23 cellular contexts compared by ENCODE assay signal in the genomic region with DNA sequence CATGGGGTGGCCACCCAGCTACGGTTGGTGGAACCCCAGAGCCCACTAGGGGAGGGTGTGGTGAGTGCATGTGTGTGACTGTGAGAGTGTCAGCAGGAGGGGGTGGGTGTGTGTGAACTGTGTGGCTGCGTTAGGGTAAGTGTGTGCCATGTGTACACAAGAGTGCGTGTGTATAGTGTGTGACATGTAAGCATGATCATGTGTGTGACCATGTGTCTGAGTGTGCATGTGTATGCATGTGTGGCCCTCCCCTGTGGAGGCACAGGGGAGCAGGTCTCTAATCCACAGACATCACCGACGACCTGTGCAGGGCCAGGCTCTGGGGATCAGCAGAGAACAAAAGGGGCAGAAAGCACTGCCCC. TPM values are rescaled to one million over a fixed set of nuclear protein-coding genes. Genes with fewer than 3 reads are reported as not detected.
DNase-seq lines count a peak whose midpoint lies in the region; ATAC-seq, FAIRE-seq and TF ChIP-seq lines count a peak whose summit lies in the region.
"Had no signal": no experiment of that assay in that cellular context is flagged by ENCODE, and none has a peak within 500 bp of the region (broad histone marks: within the 10 kb centered on the region; RNA-seq: fewer than 3 reads in every experiment).

No MANE protein-coding gene starts in this region.

- intact Hi-C loops in HepG2 (cut with micrococcal nuclease; ENCODE audit: unreplicated experiment): no loop called here
- intact Hi-C loops in mucosa of descending colon (cut with DNase I, micrococcal nuclease): no loop called here

- H3K4me3 ChIP-seq in HepG2 (replicated peaks in 1 of 3; ENCODE audit: insufficient read depth in 1 of 3, low read depth in 2 of 3, low read length in 3 of 3) (no peak overlapping the region), trophoblast cell (ENCODE audit: low read depth, low read length) (no peak overlapping the region), mucosa of descending colon (no peak overlapping the region)
- H3K4me3 ChIP-seq: MG63 had no signal

- WGBS in HepG2 (ENCODE audit: low lambda C conversion rate): 0% methylated on average over 5 of the region's 5 CpGs
- WGBS in trophoblast cell (ENCODE audit: extremely low coverage, insufficient coverage, insufficient read length): no CpG with 5 or more reads among the region's 5 CpGs

- BruUV-seq in HepG2 (replicated peaks; lab: Mats Ljungman, UMichigan): no TSS peak

- FAIRE-seq in HepG2 (lab: Jason Lieb, UNC): no peak
- FAIRE-seq: D721Med, GM19239, H54 had no signal

- in situ Hi-C loops in HepG2 (cut with HindIII; ENCODE audit: extremely low pct_ligation_motif_present, low pct_unique_long_range_greater_than_20kb): loop anchor here (10.0 kb wide), 1 partner anchor 179 kb away; no protein-coding TSS in a partner anchor

- H2BK5ac ChIP-seq in trophoblast cell (ENCODE audit: low read depth, low read length, poor library complexity): no peak overlapping the region

- CTCF ChIA-PET in HepG2 (lab: Yijun Ruan, JAX; ENCODE audit: low intra/inter-chr PET ratio, low total read pairs): no interaction called here

- TF ChIP-seq POLR2A in HepG2 (IDR thresholded peaks at IDR 0.05; ENCODE audit: insufficient read depth in 1 of 2, low read depth in 2 of 2, low read length in 2 of 2): no peak

- H3K36me3 ChIP-seq in HepG2 (replicated peaks in 1 of 2; ENCODE audit: control insufficient read depth in 1 of 2, insufficient read depth in 2 of 2, low read length in 2 of 2): no peaks in the 10 kb centered on the region
- H3K36me3 ChIP-seq in trophoblast cell (ENCODE audit: control insufficient read depth in 1 of 2, insufficient read depth in 2 of 2, low read length in 2 of 2): no peaks in the 10 kb centered on the region
- no peaks in the 10 kb centered on the region for H3K36me3 ChIP-seq in mucosa of descending colon (ENCODE audit: low read depth)
- H3K36me3 ChIP-seq: MG63 had no signal

- no peak overlapping the region for H2BK120ac ChIP-seq in trophoblast cell (ENCODE audit: insufficient read depth, low read length, poor library complexity)

- H3K4ac ChIP-seq in trophoblast cell (ENCODE audit: low read depth, low read length): no peak overlapping the region

- H3K9me3 ChIP-seq in HepG2 (ENCODE audit: low read length) (no peaks in the 10 kb centered on the region), trophoblast cell (ENCODE audit: insufficient read depth, low read depth, low read length) (peaks cover 3% of the 10 kb centered on the region), mucosa of descending colon (no peaks in the 10 kb centered on the region)
- H3K9me3 ChIP-seq: MG63 had no signal

- H3K27me3 ChIP-seq in HepG2 (ENCODE audit: control insufficient read depth in 1 of 2, insufficient read depth in 2 of 2, low read length in 2 of 2): peaks cover 9 to 44% of the 10 kb centered on the region in 2 experiments; a peak in 3 of 5 replicates
- H3K27me3 ChIP-seq in trophoblast cell (ENCODE audit: insufficient read depth, low read length): no peaks in the 10 kb centered on the region

- H3K79me2 ChIP-seq in HepG2 (ENCODE audit: insufficient read depth, low read length) (no peaks in the 10 kb centered on the region), trophoblast cell (ENCODE audit: control insufficient read depth, insufficient read depth, low read length, poor library complexity) (no peaks in the 10 kb centered on the region)

- H3K9ac ChIP-seq in HepG2 (ENCODE audit: insufficient read depth, low read depth, low read length): no peak overlapping the region
- no peak overlapping the region for H3K9ac ChIP-seq in trophoblast cell (ENCODE audit: low read length)

- no peak overlapping the region for H4K12ac ChIP-seq in trophoblast cell (ENCODE audit: low read depth, low read length)

- H3K79me1 ChIP-seq in trophoblast cell (ENCODE audit: low read length): no peaks in the 10 kb centered on the region

- H3K4me2 ChIP-seq in HepG2 (ENCODE audit: low read depth, low read length) (no peak overlapping the region), trophoblast cell (ENCODE audit: low read length) (no peak overlapping the region)

- H4K8ac ChIP-seq in trophoblast cell (ENCODE audit: low read depth, low read length): no peak overlapping the region

- no peak overlapping the region for H2BK12ac ChIP-seq in trophoblast cell (ENCODE audit: low read length)

- no peaks in the 10 kb centered on the region for H4K20me1 ChIP-seq in HepG2 (ENCODE audit: insufficient read depth, low read length)

- DNase-seq in activated effector memory CD4-positive, alpha-beta T cell treated with anti-CD3 and anti-CD28 coated beads, Interleukin-2, amount 50 U/mL, for 16 hours: peak; percentile 45
- no peak for DNase-seq in activated effector memory CD4-positive, alpha-beta T cell treated with Interleukin-2 at 50 U/mL for 16 hours
- DNase-seq in HepG2 (ENCODE audit: low spot score) (no peak), trophoblast cell (no peak), NCI-H69 (lab: John Stamatoyannopoulos, UW) (no peak), mucosa of descending colon (no peak)
- DNase-seq: ACHN; IMR-90; KG1; MG63; NCI-H1105 treated with DMSO at 0.1 percent for 48 hours; NCI-H146; NCI-H1930; NCI-H2107; NCI-H524; NCI-H82; NK-92 treated with Interleukin-12 subunit alpha and Interleukin-12 subunit beta, amount 100 ng/mL, for 24 hours; PC-3 had no signal

- TF ChIP-seq EP300 in HepG2 (IDR thresholded peaks at IDR 0.05; ENCODE audit: low read depth in 2 of 2, low read length in 2 of 2) (no peak), HepG2 (CRISPR knock-in tag; IDR thresholded peaks at IDR 0.05; ENCODE audit: borderline replicate concordance) (no peak)

- no peak overlapping the region for H3K18ac ChIP-seq in trophoblast cell (ENCODE audit: low read length)

- no peak overlapping the region for H4K91ac ChIP-seq in trophoblast cell (ENCODE audit: low read depth, low read length)

- H3K4me1 ChIP-seq in HepG2 (ENCODE audit: insufficient read depth, low read length) (0 out of 2 replicates have a peak, but pooled peaks cover 9% of the 10 kb centered on the region), trophoblast cell (ENCODE audit: control insufficient read depth in 1 of 2, insufficient read depth in 2 of 2, low read length in 2 of 2) (peaks cover 0 to 2% of the 10 kb centered on the region in 2 experiments), mucosa of descending colon (ENCODE audit: low read depth) (peaks cover 5% of the 10 kb centered on the region)

- POLR2A ChIA-PET in HepG2 (lab: Yijun Ruan, JAX): no interaction called here

- TF ChIP-seq CTCF in HepG2 (CRISPR knock-in tag; IDR thresholded peaks at IDR 0.05) (no peak), mucosa of descending colon (IDR thresholded peaks at IDR 0.05) (no peak)

- TF ChIP-seq RAD21 in HepG2 (CRISPR knock-in tag; IDR thresholded peaks at IDR 0.05): no peak

- no peak for ATAC-seq in HepG2
- ATAC-seq in GM21526 (IDR thresholded peaks at IDR 0.05; ENCODE audit: low FRiP score, unreplicated experiment): no peak
- ATAC-seq in mucosa of descending colon: no peak
- ATAC-seq: PC-3 had no signal

- H2AFZ ChIP-seq in HepG2 (ENCODE audit: low read length): no peak overlapping the region
- H2AFZ ChIP-seq in trophoblast cell (ENCODE audit: insufficient read depth, low read length, poor library complexity): no peak overlapping the region

- no peak overlapping the region for H3K27ac ChIP-seq in HepG2 (ENCODE audit: extremely low read length, insufficient read depth, low read length)
- no peak overlapping the region for H3K27ac ChIP-seq in trophoblast cell (ENCODE audit: low read depth, low read length)
- H3K27ac ChIP-seq: 22Rv1 had no signal

- H3K23ac ChIP-seq in trophoblast cell (ENCODE audit: low read length): peak overlapping the region; percentile 13

- H3K14ac ChIP-seq in trophoblast cell (ENCODE audit: low read length): no peak overlapping the region

- no peak overlapping the region for H2AK5ac ChIP-seq in trophoblast cell (ENCODE audit: low read length)

TF ChIP-seq in HepG2, 621 proteins besides CTCF, POLR2A, EP300 and RAD21 (continues in another document):
- TF ChIP-seq, protein P1, sequence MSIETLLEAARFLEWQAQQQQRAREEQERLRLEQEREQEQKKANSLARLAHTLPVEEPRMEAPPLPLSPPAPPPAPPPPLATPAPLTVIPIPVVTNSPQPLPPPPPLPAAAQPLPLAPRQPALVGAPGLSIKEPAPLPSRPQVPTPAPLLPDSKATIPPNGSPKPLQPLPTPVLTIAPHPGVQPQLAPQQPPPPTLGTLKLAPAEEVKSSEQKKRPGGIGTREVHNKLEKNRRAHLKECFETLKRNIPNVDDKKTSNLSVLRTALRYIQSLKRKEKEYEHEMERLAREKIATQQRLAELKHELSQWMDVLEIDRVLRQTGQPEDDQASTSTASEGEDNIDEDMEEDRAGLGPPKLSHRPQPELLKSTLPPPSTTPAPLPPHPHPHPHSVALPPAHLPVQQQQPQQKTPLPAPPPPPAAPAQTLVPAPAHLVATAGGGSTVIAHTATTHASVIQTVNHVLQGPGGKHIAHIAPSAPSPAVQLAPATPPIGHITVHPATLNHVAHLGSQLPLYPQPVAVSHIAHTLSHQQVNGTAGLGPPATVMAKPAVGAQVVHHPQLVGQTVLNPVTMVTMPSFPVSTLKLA (IDR thresholded peaks at IDR 0.05): peak; percentile 74

RNA-seq across cellular contexts. Expression of gene CFAP46, which starts 3.5 kb away (rescaled TPM):
- total RNA-seq in HepG2 (2016; rRNA removed; fragmentation: Illumina TruSeq; extraction: Trizol) (0.74 and 0.84 TPM in 2 replicates), mucosa of descending colon (1 to 10 TPM in 1 of 3 donors, under 1 TPM in 1, not detected in 1; 0.78 to 1.0 TPM)
- not detected in 2 replicates for total RNA-seq in HepG2 (2016; cell fraction: cytosol; rRNA removed; fragmentation: Illumina TruSeq; extraction: Trizol; ENCODE audit: low read depth)
- 0.87 and 1.1 TPM in 2 replicates for total RNA-seq in HepG2 (2016; cell fraction: insoluble cytoplasmic fraction; rRNA removed; fragmentation: Illumina TruSeq; extraction: Trizol)
- total RNA-seq in HepG2 (2016; cell fraction: membrane; rRNA removed; fragmentation: Illumina TruSeq; extraction: Trizol): 0.21 and 0.34 TPM in 2 replicates
- total RNA-seq in HepG2 (2016; cell fraction: nucleus; rRNA removed; fragmentation: Illumina TruSeq; extraction: Trizol): 0.53 and 1.3 TPM in 2 replicates
- 0.10 and 0.24 TPM in 2 replicates for polyA plus RNA-seq in HepG2 (2011; rRNA removed)
- 0.13 and 0.19 TPM in 2 replicates for polyA plus RNA-seq in HepG2 (2011; cell fraction: cytosol; rRNA removed)
- 0.05 and 0.27 TPM in 2 replicates for polyA plus RNA-seq in HepG2 (2011; cell fraction: nucleus; rRNA removed)
- 0.12 and 0.16 TPM in 2 replicates for polyA plus RNA-seq in HepG2 (2012)
- 0.18 and 0.26 TPM in 2 replicates for polyA plus RNA-seq in HepG2 (2016; cell fraction: cytosol; fragmentation: Illumina TruSeq; extraction: Trizol; ENCODE audit: low read depth)
- polyA plus RNA-seq in HepG2 (2016; cell fraction: insoluble cytoplasmic fraction; fragmentation: Illumina TruSeq; extraction: Trizol; ENCODE audit: low read depth): 0.86 and 1.2 TPM in 2 replicates
- polyA plus RNA-seq in HepG2 (2016; cell fraction: membrane; fragmentation: Illumina TruSeq; extraction: Trizol; ENCODE audit: low read depth): 0.33 and 0.34 TPM in 2 replicates
- polyA plus RNA-seq in HepG2 (2016; cell fraction: nucleus; fragmentation: Illumina TruSeq; extraction: Trizol; ENCODE audit: insufficient read depth, low read depth): 0.60 and 0.65 TPM in 2 replicates
- 0.06 TPM in 1 of 2 replicates, not detected in the other for polyA minus RNA-seq in HepG2 (2011; rRNA and poly(A)+ RNA removed; ENCODE audit: low replicate concordance)
- not detected in 2 replicates for polyA minus RNA-seq in HepG2 (2011; cell fraction: cytosol; rRNA and poly(A)+ RNA removed)
- 0.26 TPM in 1 of 2 replicates, not detected in the other for polyA minus RNA-seq in HepG2 (2011; cell fraction: nucleus; rRNA and poly(A)+ RNA removed)
- polyA plus RNA-seq in trophoblast cell (2013): 0.50 and 0.64 TPM in 2 replicates
